In the genomic region with DNA sequence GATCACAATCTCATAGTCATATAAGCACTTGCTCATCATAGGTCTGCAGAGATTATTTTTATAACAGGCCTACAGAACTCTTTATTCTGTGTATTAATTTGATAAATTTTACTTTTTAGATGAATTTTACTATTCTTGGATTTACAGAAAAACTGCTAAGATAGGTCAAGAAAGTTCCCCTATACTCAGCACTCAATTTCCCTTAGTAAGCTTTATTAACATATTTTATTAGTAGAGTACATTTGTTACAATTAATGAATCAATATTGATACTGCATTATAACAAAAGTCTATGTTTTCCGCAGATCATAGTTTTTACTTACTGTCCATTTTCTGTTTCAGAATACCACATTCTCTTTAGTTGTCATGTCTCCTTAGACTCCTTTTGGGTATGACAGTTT, we compare ENCODE assay signal across 28 cellular contexts.
"Had no signal": no experiment of that assay in that cellular context is flagged by ENCODE, and none has a peak within 500 bp of the region (broad histone marks: within the 10 kb centered on the region; RNA-seq: fewer than 3 reads in every experiment).

No MANE protein-coding gene starts in this region.

- H3K4me3 ChIP-seq: colonic mucosa, coronary artery, dorsolateral prefrontal cortex, esophagus muscularis mucosa, esophagus squamous epithelium, gastrocnemius medialis, gastroesophageal sphincter, heart left ventricle, heart right ventricle had no signal

- H3K27ac ChIP-seq: colonic mucosa, coronary artery, dorsolateral prefrontal cortex, epithelial cell of prostate, esophagus muscularis mucosa, esophagus squamous epithelium, foreskin keratinocyte, gastrocnemius medialis, gastroesophageal sphincter, heart left ventricle, heart right ventricle had no signal

- H3K27me3 ChIP-seq: colonic mucosa, dorsolateral prefrontal cortex, esophagus muscularis mucosa, esophagus squamous epithelium, foreskin keratinocyte, gastrocnemius medialis, gastroesophageal sphincter, heart left ventricle had no signal

- H3K36me3 ChIP-seq: colonic mucosa, esophagus muscularis mucosa, esophagus squamous epithelium, gastrocnemius medialis, gastroesophageal sphincter, heart left ventricle, heart right ventricle had no signal

- H3K4me1 ChIP-seq: colonic mucosa, esophagus muscularis mucosa, esophagus squamous epithelium, foreskin keratinocyte, gastrocnemius medialis, gastroesophageal sphincter, heart left ventricle, heart right ventricle had no signal

- DNase-seq: colonic mucosa; cortex of kidney; dermis blood vessel endothelial cell; dorsolateral prefrontal cortex; effector CD4-positive, alpha-beta T cell; effector CD8-positive, alpha-beta T cell; effector memory CD4-positive, alpha-beta T cell; effector memory CD8-positive, alpha-beta T cell; endodermal cell; erythroblast; esophagus squamous epithelium; foreskin fibroblast; foreskin keratinocyte; foreskin melanocyte; gastrocnemius medialis; glutamatergic neuron; head of caudate nucleus; heart left ventricle; heart right ventricle had no signal

- FAIRE-seq: colon, endometrium, endothelial cell of umbilical vein, frontal cortex had no signal

- ATAC-seq: effector memory CD8-positive, alpha-beta T cell; esophagus mucosa; foreskin keratinocyte; gastrocnemius medialis; gastroesophageal sphincter; heart left ventricle; heart right ventricle had no signal

- H3K9me3 ChIP-seq: colonic mucosa, esophagus muscularis mucosa, esophagus squamous epithelium, gastrocnemius medialis, gastroesophageal sphincter, heart left ventricle, heart right ventricle had no signal
